In genomic region chr15:85725564-85725963, GRCh38 we compare ENCODE assay signal across 14 cellular contexts.
DNase-seq lines count a peak whose midpoint lies in the region; ATAC-seq and TF ChIP-seq lines count a peak whose summit lies in the region.
"Had no signal": no experiment of that assay in that cellular context is flagged by ENCODE, and none has a peak within 500 bp of the region (broad histone marks: within the 10 kb centered on the region; RNA-seq: fewer than 3 reads in every experiment).

No MANE protein-coding gene starts in this region.

- H3K4me3 ChIP-seq in GM23248 (no peak overlapping the region), lower lobe of right lung (no peak overlapping the region), SK-N-SH (ENCODE audit: low read depth in 2 of 2, low read length in 1 of 2) (no peak overlapping the region)
- H3K4me3 ChIP-seq: ovary had no signal

- H3F3A ChIP-seq in GM23248 (ENCODE audit: insufficient read depth), result peaks cover 53% of the 10 kb centered on the region
- peaks cover 9% of the 10 kb centered on the region for H3F3A ChIP-seq in SK-N-SH (replicated peaks; ENCODE audit: insufficient read depth)

- TF ChIP-seq RAD21 in SK-N-SH (IDR thresholded peaks at IDR 0.05; ENCODE audit: low read length), result no peak

- no peak overlapping the region for H2AFZ ChIP-seq in GM23248
- H2AFZ ChIP-seq in SK-N-SH (ENCODE audit: low read depth), result no peak overlapping the region

- in situ Hi-C loops in GM23248 (cut with MboI), result no loop called here

- H3K9me2 ChIP-seq in GM23248 (ENCODE audit: insufficient read depth) (no peaks in the 10 kb centered on the region), SK-N-SH (no peaks in the 10 kb centered on the region)

- no peaks in the 10 kb centered on the region for H3K27me3 Mint-ChIP-seq in activated T-helper 2 cell treated with anti-CD3 and anti-CD28 coated beads, Interferon-gamma antibody, Interleukin-2, Interleukin-4, amounts not matched to agents 10 μg/mL and 5 μg/mL and 100 μg/mL, durations not matched to agents 14 hours and 24 hours and 36 hours (ENCODE audit: low read depth)
- H3K27me3 Mint-ChIP-seq in stimulated activated memory B cell treated with anti-CD40 and anti-IgM and Interleukin-4, amounts not matched to agents 10 μg/mL and 1 μg/mL and 100 μg/mL, for 72 hours, result no peaks in the 10 kb centered on the region
- H3K27me3 Mint-ChIP-seq in type B pancreatic cell, result no peaks in the 10 kb centered on the region
- H3K27me3 Mint-ChIP-seq in effector memory CD8-positive, alpha-beta T cell, result no peaks in the 10 kb centered on the region
- H3K27me3 Mint-ChIP-seq: activated naive CD8-positive, alpha-beta T cell treated with anti-CD3 and anti-CD28 coated beads, Interleukin-2, amount 10 ng/mL, durations not matched to agents 7 days and 5 days had no signal

- peaks cover 50% of the 10 kb centered on the region for H3K4me1 Mint-ChIP-seq in activated T-helper 2 cell treated with anti-CD3 and anti-CD28 coated beads, Interferon-gamma antibody, Interleukin-2, Interleukin-4, amounts not matched to agents 10 μg/mL and 5 μg/mL and 100 μg/mL, durations not matched to agents 14 hours and 24 hours and 36 hours (ENCODE audit: low read depth)
- peaks cover 32% of the 10 kb centered on the region for H3K4me1 Mint-ChIP-seq in stimulated activated memory B cell treated with anti-CD40 and anti-IgM and Interleukin-4, amounts not matched to agents 10 μg/mL and 1 μg/mL and 100 μg/mL, for 72 hours
- H3K4me1 Mint-ChIP-seq in type B pancreatic cell (ENCODE audit: unreplicated experiment), result peaks cover 11% of the 10 kb centered on the region
- peaks cover 26 to 39% of the 10 kb centered on the region in 2 donors for H3K4me1 Mint-ChIP-seq in effector memory CD8-positive, alpha-beta T cell (ENCODE audit: low read depth in 2 of 2)

- H3K36me3 ChIP-seq in GM23248 (ENCODE audit: low read depth), result peaks cover 20% of the 10 kb centered on the region
- peaks cover 100% of the 10 kb centered on the region for H3K36me3 ChIP-seq in lower lobe of right lung
- H3K36me3 ChIP-seq in SK-N-SH (replicated peaks in 1 of 2; ENCODE audit: control insufficient read depth in 1 of 2, insufficient read depth in 2 of 2, low read length in 1 of 2), result peaks cover 34 to 79% of the 10 kb centered on the region in 2 experiments
- H3K36me3 ChIP-seq: ovary had no signal

- H3K27ac Mint-ChIP-seq in activated T-helper 2 cell treated with anti-CD3 and anti-CD28 coated beads, Interferon-gamma antibody, Interleukin-2, Interleukin-4, amounts not matched to agents 10 μg/mL and 5 μg/mL and 100 μg/mL, durations not matched to agents 14 hours and 24 hours and 36 hours, result peak overlapping the region; percentile 38
- peak overlapping the region; percentile 71 for H3K27ac Mint-ChIP-seq in stimulated activated memory B cell treated with anti-CD40 and anti-IgM and Interleukin-4, amounts not matched to agents 10 μg/mL and 1 μg/mL and 100 μg/mL, for 72 hours
- H3K27ac Mint-ChIP-seq in type B pancreatic cell, result no peak overlapping the region
- peak overlapping the region in 1 of 2 donors; percentile 81 for H3K27ac Mint-ChIP-seq in effector memory CD8-positive, alpha-beta T cell
- H3K27ac Mint-ChIP-seq: activated naive CD8-positive, alpha-beta T cell treated with anti-CD3 and anti-CD28 coated beads, Interleukin-2, amount 10 ng/mL, durations not matched to agents 7 days and 5 days had no signal

- H3K4me3 Mint-ChIP-seq in activated T-helper 2 cell treated with anti-CD3 and anti-CD28 coated beads, Interferon-gamma antibody, Interleukin-2, Interleukin-4, amounts not matched to agents 10 μg/mL and 5 μg/mL and 100 μg/mL, durations not matched to agents 14 hours and 24 hours and 36 hours (ENCODE audit: low read depth), result no peak overlapping the region
- H3K4me3 Mint-ChIP-seq in stimulated activated memory B cell treated with anti-CD40 and anti-IgM and Interleukin-4, amounts not matched to agents 10 μg/mL and 1 μg/mL and 100 μg/mL, for 72 hours, result no peak overlapping the region
- H3K4me3 Mint-ChIP-seq in type B pancreatic cell, result no peak overlapping the region
- H3K4me3 Mint-ChIP-seq in effector memory CD8-positive, alpha-beta T cell, result no peak overlapping the region
- H3K4me3 Mint-ChIP-seq: activated naive CD8-positive, alpha-beta T cell treated with anti-CD3 and anti-CD28 coated beads, Interleukin-2, amount 10 ng/mL, durations not matched to agents 7 days and 5 days had no signal

- DNase-seq in GM23248 (peak; percentile 67), lower lobe of right lung (no peak), AG08396 (ENCODE audit: low spot score) (no peak), SK-N-SH (no peak), type B pancreatic cell (ENCODE audit: extremely low spot score, unreplicated experiment) (no peak)
- DNase-seq in activated T-helper 2 cell treated with anti-CD3 and anti-CD28 coated beads, Interferon-gamma antibody, Interleukin-2, Interleukin-4, amounts not matched to agents 10 μg/mL and 5 μg/mL and 100 μg/mL, durations not matched to agents 14 hours and 24 hours and 36 hours (ENCODE audit: low spot score), result no peak
- DNase-seq in effector memory CD8-positive, alpha-beta T cell, result no peak
- DNase-seq: activated CD4-positive, alpha-beta T cell treated with anti-CD3 and anti-CD28 coated beads, Interleukin-2, amount 50 U/mL, for 1 hour; activated naive CD8-positive, alpha-beta T cell treated with anti-CD3 and anti-CD28 coated beads, Interleukin-2, amount 10 ng/mL, durations not matched to agents 7 days and 5 days; left cardiac atrium; NCI-H446 treated with DMSO at 0.1 percent for 48 hours; PC-3 had no signal

- peak overlapping the region; percentile 83 for H3K27ac ChIP-seq in GM23248
- H3K27ac ChIP-seq in lower lobe of right lung, result peak overlapping the region; percentile 69
- no peak overlapping the region for H3K27ac ChIP-seq in SK-N-SH (ENCODE audit: low read depth in 2 of 2, low read length in 1 of 2)

- H4K20me1 ChIP-seq in GM23248 (ENCODE audit: insufficient read depth), result no peaks in the 10 kb centered on the region
- H4K20me1 ChIP-seq in SK-N-SH (ENCODE audit: insufficient read depth), result no peaks in the 10 kb centered on the region

- no peaks in the 10 kb centered on the region for H3K9me3 Mint-ChIP-seq in activated T-helper 2 cell treated with anti-CD3 and anti-CD28 coated beads, Interferon-gamma antibody, Interleukin-2, Interleukin-4, amounts not matched to agents 10 μg/mL and 5 μg/mL and 100 μg/mL, durations not matched to agents 14 hours and 24 hours and 36 hours
- no peaks in the 10 kb centered on the region for H3K9me3 Mint-ChIP-seq in stimulated activated memory B cell treated with anti-CD40 and anti-IgM and Interleukin-4, amounts not matched to agents 10 μg/mL and 1 μg/mL and 100 μg/mL, for 72 hours
- no peaks in the 10 kb centered on the region for H3K9me3 Mint-ChIP-seq in type B pancreatic cell
- H3K9me3 Mint-ChIP-seq in effector memory CD8-positive, alpha-beta T cell, result no peaks in the 10 kb centered on the region
- H3K9me3 Mint-ChIP-seq: activated naive CD8-positive, alpha-beta T cell treated with anti-CD3 and anti-CD28 coated beads, Interleukin-2, amount 10 ng/mL, durations not matched to agents 7 days and 5 days had no signal

- TF ChIP-seq CTCF in lower lobe of right lung (IDR thresholded peaks at IDR 0.05) (no peak), SK-N-SH (IDR thresholded peaks at IDR 0.05) (no peak), type B pancreatic cell (conservative IDR thresholded peaks at IDR 0.05) (no peak)

- 79 to 83% methylated on average over 4 of the region's 4 CpGs for WGBS in GM23248 (ENCODE audit: low coverage in 1 of 2, low lambda C conversion rate in 2 of 2, missing lambda C conversion rate in 2 of 2), 2 experiments
- 89% methylated on average over 4 of the region's 4 CpGs for WGBS in SK-N-SH (ENCODE audit: low lambda C conversion rate)

- H3K36me3 Mint-ChIP-seq in activated T-helper 2 cell treated with anti-CD3 and anti-CD28 coated beads, Interferon-gamma antibody, Interleukin-2, Interleukin-4, amounts not matched to agents 10 μg/mL and 5 μg/mL and 100 μg/mL, durations not matched to agents 14 hours and 24 hours and 36 hours (ENCODE audit: low read depth), result peaks cover 90% of the 10 kb centered on the region
- peaks cover 65% of the 10 kb centered on the region for H3K36me3 Mint-ChIP-seq in stimulated activated memory B cell treated with anti-CD40 and anti-IgM and Interleukin-4, amounts not matched to agents 10 μg/mL and 1 μg/mL and 100 μg/mL, for 72 hours
- H3K36me3 Mint-ChIP-seq in type B pancreatic cell, result peaks cover 47% of the 10 kb centered on the region
- H3K36me3 Mint-ChIP-seq in effector memory CD8-positive, alpha-beta T cell (ENCODE audit: insufficient read depth), result peaks cover 98% of the 10 kb centered on the region

- intact Hi-C loops in activated T-helper 2 cell treated with anti-CD3 and anti-CD28 coated beads, Interferon-gamma antibody, Interleukin-2, Interleukin-4, amounts not matched to agents 10 μg/mL and 5 μg/mL and 100 μg/mL, durations not matched to agents 14 hours and 24 hours and 36 hours (cut with micrococcal nuclease), result loop anchor here (2.0 kb wide), 1 partner anchor 239 kb away; no protein-coding TSS in a partner anchor
- intact Hi-C loops in lower lobe of right lung (cut with DNase I), result no loop called here

- H3K79me2 ChIP-seq in GM23248 (ENCODE audit: insufficient read depth) (no peaks in the 10 kb centered on the region), SK-N-SH (ENCODE audit: insufficient read depth) (no peaks in the 10 kb centered on the region)

- no peak for TF ChIP-seq EP300 in SK-N-SH (IDR thresholded peaks at IDR 0.05; ENCODE audit: borderline replicate concordance in 1 of 2, low read depth in 1 of 2, low read length in 1 of 2)

- POLR2A ChIA-PET in SK-N-SH (lab: Yijun Ruan, JAX), result no interaction called here

- no peaks in the 10 kb centered on the region for H3K27me3 ChIP-seq in GM23248 (replicated peaks; ENCODE audit: insufficient read depth)
- no peaks in the 10 kb centered on the region for H3K27me3 ChIP-seq in lower lobe of right lung (ENCODE audit: low read depth)
- no peaks in the 10 kb centered on the region for H3K27me3 ChIP-seq in SK-N-SH (ENCODE audit: insufficient read depth)
- H3K27me3 ChIP-seq: ovary had no signal

- H3K9me3 ChIP-seq in GM23248 (ENCODE audit: low read depth) (no peaks in the 10 kb centered on the region), lower lobe of right lung (no peaks in the 10 kb centered on the region), SK-N-SH (no peaks in the 10 kb centered on the region)
- H3K9me3 ChIP-seq: ovary had no signal

- H3K4me2 ChIP-seq in GM23248 (ENCODE audit: unreplicated experiment), result peak overlapping the region; percentile 76
- H3K4me2 ChIP-seq in SK-N-SH, result no peak overlapping the region

- H3K9ac ChIP-seq in GM23248, result no peak overlapping the region
- no peak overlapping the region for H3K9ac ChIP-seq in SK-N-SH

- no peak for ATAC-seq in lower lobe of right lung
- ATAC-seq in stimulated activated memory B cell treated with anti-CD40 and anti-IgM and Interleukin-4, amounts not matched to agents 10 μg/mL and 1 μg/mL and 100 μg/mL, for 72 hours, result no peak
- ATAC-seq in effector memory CD8-positive, alpha-beta T cell (replicated peaks), result no peak
- ATAC-seq: PC-3 had no signal

- peaks cover 32% of the 10 kb centered on the region for H3K4me1 ChIP-seq in GM23248 (ENCODE audit: insufficient read depth)
- H3K4me1 ChIP-seq in lower lobe of right lung, result peaks cover 36% of the 10 kb centered on the region
- H3K4me1 ChIP-seq in SK-N-SH (ENCODE audit: control insufficient read depth in 1 of 2, insufficient read depth in 2 of 2, low read depth in 1 of 2, low read length in 1 of 2), result peaks cover 0 to 2% of the 10 kb centered on the region in 2 experiments; a peak in 1 of 4 replicates

- CTCF ChIA-PET in SK-N-SH (lab: Yijun Ruan, JAX), result interaction anchor here (0.6 to 12.1 kb wide), 7 partner anchors 9 to 429 kb away, joined by 3 to 201 read pairs (median 3); no protein-coding TSS in a partner anchor

Comparison
In these comparisons a context has a peak if more than half of its experiments do, and no peak if none do; other contexts are left out.
1. H3K27ac ChIP-seq: peak in GM23248 (single experiment) and lower lobe of right lung (single experiment); none in SK-N-SH (0 of 2).